22 cellular contexts compared by ENCODE assay signal in genomic region chr6:114564302-114564933, GRCh38.
"Had no signal": no experiment of that assay in that cellular context is flagged by ENCODE, and none has a peak within 500 bp of the region (broad histone marks: within the 10 kb centered on the region; RNA-seq: fewer than 3 reads in every experiment).

No MANE protein-coding gene starts in this region.

- H3K4me3 ChIP-seq: cardiac muscle cell, SK-N-MC had no signal

- H3K4me1 Mint-ChIP-seq: activated B cell treated with CpG ODN at 0.5 μM for 24 hours; activated CD4-positive, alpha-beta T cell treated with anti-CD3 and anti-CD28 coated beads, Interleukin-2, amount 10 ng/mL, durations not matched to agents 24 days and 14 days; activated naive CD4-positive, alpha-beta T cell treated with anti-CD3 and anti-CD28 coated beads, Interleukin-2, amount 10 ng/mL, durations not matched to agents 7 days and 5 days; activated naive CD8-positive, alpha-beta T cell treated with anti-CD3 and anti-CD28 coated beads for 36 hours; T-cell had no signal

- DNase-seq: activated B cell treated with CpG ODN at 0.5 μM for 24 hours; activated CD4-positive, alpha-beta memory T cell treated with anti-CD3 and anti-CD28 coated beads for 36 hours; activated CD4-positive, alpha-beta T cell treated with anti-CD3 and anti-CD28 coated beads for 1 hour; activated CD4-positive, alpha-beta T cell treated with anti-CD3 and anti-CD28 coated beads, Interleukin-2, amount 10 ng/mL, durations not matched to agents 24 days and 14 days; activated CD8-positive, alpha-beta memory T cell treated with anti-CD3 and anti-CD28 coated beads for 24 hours; activated gamma-delta T cell; activated naive CD4-positive, alpha-beta T cell treated with anti-CD3 and anti-CD28 coated beads, Interleukin-2, amount 10 ng/mL, durations not matched to agents 7 days and 5 days; activated naive CD8-positive, alpha-beta T cell treated with anti-CD3 and anti-CD28 coated beads for 36 hours; activated T-cell treated with anti-CD3 and anti-CD28 coated beads, Interleukin-2, amount 50 U/mL, for 4 hours; brain microvascular endothelial cell; NCI-H1092; NCI-H1417; NCI-H1694; NCI-H2029 treated with DMSO at 0.1 percent for 48 hours; NCI-H345; NCI-H524; SIG-M5; T-cell; T-helper 2 cell; T1000 had no signal

- H3K27ac Mint-ChIP-seq: activated B cell treated with CpG ODN at 0.5 μM for 24 hours; activated CD4-positive, alpha-beta memory T cell treated with anti-CD3 and anti-CD28 coated beads for 36 hours; activated CD4-positive, alpha-beta T cell treated with anti-CD3 and anti-CD28 coated beads, Interleukin-2, amount 10 ng/mL, durations not matched to agents 24 days and 14 days; activated naive CD4-positive, alpha-beta T cell treated with anti-CD3 and anti-CD28 coated beads, Interleukin-2, amount 10 ng/mL, durations not matched to agents 7 days and 5 days; activated naive CD8-positive, alpha-beta T cell treated with anti-CD3 and anti-CD28 coated beads for 36 hours; T-cell had no signal

- H3K4me3 Mint-ChIP-seq: activated B cell treated with CpG ODN at 0.5 μM for 24 hours; activated CD4-positive, alpha-beta memory T cell treated with anti-CD3 and anti-CD28 coated beads for 36 hours; activated CD4-positive, alpha-beta T cell treated with anti-CD3 and anti-CD28 coated beads, Interleukin-2, amount 10 ng/mL, durations not matched to agents 24 days and 14 days; activated naive CD4-positive, alpha-beta T cell treated with anti-CD3 and anti-CD28 coated beads, Interleukin-2, amount 10 ng/mL, durations not matched to agents 7 days and 5 days; activated naive CD8-positive, alpha-beta T cell treated with anti-CD3 and anti-CD28 coated beads for 36 hours; activated T-cell treated with anti-CD3 and anti-CD28 coated beads, Interleukin-2, amount 50 U/mL, for 4 hours; T-cell had no signal

- H3K36me3 ChIP-seq: brain microvascular endothelial cell, cardiac muscle cell had no signal

- H3K36me3 Mint-ChIP-seq: activated CD4-positive, alpha-beta memory T cell treated with anti-CD3 and anti-CD28 coated beads for 36 hours; activated naive CD4-positive, alpha-beta T cell treated with anti-CD3 and anti-CD28 coated beads, Interleukin-2, amount 10 ng/mL, durations not matched to agents 7 days and 5 days; activated naive CD8-positive, alpha-beta T cell treated with anti-CD3 and anti-CD28 coated beads for 36 hours; T-cell had no signal

- ATAC-seq: activated T-cell treated with anti-CD3 and anti-CD28 coated beads, Interleukin-2, amount 50 U/mL, for 4 hours; T-cell had no signal

- H3K9me3 Mint-ChIP-seq: activated T-cell treated with anti-CD3 and anti-CD28 coated beads, Interleukin-2, amount 50 U/mL, for 4 hours had no signal

- H3K27me3 ChIP-seq: brain microvascular endothelial cell, cardiac muscle cell had no signal

- H3K27ac ChIP-seq: brain microvascular endothelial cell, cardiac muscle cell, SK-N-MC had no signal

- H3K27me3 Mint-ChIP-seq: activated B cell treated with CpG ODN at 0.5 μM for 24 hours; activated CD4-positive, alpha-beta memory T cell treated with anti-CD3 and anti-CD28 coated beads for 36 hours; activated CD4-positive, alpha-beta T cell treated with anti-CD3 and anti-CD28 coated beads, Interleukin-2, amount 10 ng/mL, durations not matched to agents 24 days and 14 days; activated naive CD4-positive, alpha-beta T cell treated with anti-CD3 and anti-CD28 coated beads, Interleukin-2, amount 10 ng/mL, durations not matched to agents 7 days and 5 days; activated naive CD8-positive, alpha-beta T cell treated with anti-CD3 and anti-CD28 coated beads for 36 hours; T-cell had no signal
